ENCODE assay signal across 8 cellular contexts in the genomic region with DNA sequence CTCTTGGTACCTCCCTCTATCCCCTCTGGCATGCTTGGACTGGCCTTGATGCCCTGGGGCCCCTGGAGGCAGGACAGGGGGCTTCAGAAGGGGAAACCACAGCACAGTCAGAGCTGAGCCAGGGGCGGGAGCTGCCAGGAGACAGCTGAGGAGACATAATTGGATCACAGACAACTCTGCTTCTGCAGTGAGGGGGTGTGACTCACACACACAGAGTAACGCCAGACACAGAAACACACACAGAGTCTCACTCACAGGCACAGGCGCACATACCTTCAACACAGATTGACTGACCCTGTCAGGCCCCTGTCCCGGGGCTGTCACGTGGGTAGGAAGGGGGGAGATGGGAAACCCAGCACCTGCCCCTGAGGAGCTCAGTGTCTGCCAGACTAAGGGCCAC. TPM values are rescaled to one million over a fixed set of nuclear protein-coding genes. Genes with fewer than 3 reads are reported as not detected.
A peak's percentile ranks its signal among the peaks of the same experiment; 100 is the strongest.
DNase-seq lines count a peak whose midpoint lies in the region; TF ChIP-seq lines count a peak whose summit lies in the region.
"Had no signal": no experiment of that assay in that cellular context is flagged by ENCODE, and none has a peak within 500 bp of the region (broad histone marks: within the 10 kb centered on the region; RNA-seq: fewer than 3 reads in every experiment).

No MANE protein-coding gene starts in this region.

- no peaks in the 10 kb centered on the region for H3K9me3 ChIP-seq in adrenal gland (replicated peaks in 1 of 3)
- H3K9me3 ChIP-seq in left ventricle myocardium inferior (replicated peaks), result no peaks in the 10 kb centered on the region
- no peaks in the 10 kb centered on the region for H3K9me3 ChIP-seq in smooth muscle cell (replicated peaks; ENCODE audit: low read depth)
- H3K9me3 ChIP-seq in neural progenitor cell (ENCODE audit: low read depth), result no peaks in the 10 kb centered on the region

- no peaks in the 10 kb centered on the region for H3K27me3 ChIP-seq in adrenal gland
- no peaks in the 10 kb centered on the region for H3K27me3 ChIP-seq in left ventricle myocardium inferior (ENCODE audit: low read depth)
- no peaks in the 10 kb centered on the region for H3K27me3 ChIP-seq in smooth muscle cell (ENCODE audit: low read depth)
- no peaks in the 10 kb centered on the region for H3K27me3 ChIP-seq in neural progenitor cell

- intact Hi-C loops in adrenal gland (cut with DNase I) (no loop called here), left ventricle myocardium inferior (cut with micrococcal nuclease) (no loop called here)

- no peaks in the 10 kb centered on the region for H3K36me3 Mint-ChIP-seq in neural progenitor cell

- H3K79me2 ChIP-seq in smooth muscle cell (ENCODE audit: low read depth), result peaks cover 21% of the 10 kb centered on the region
- H3K79me2 ChIP-seq in neural progenitor cell (ENCODE audit: low read depth), result no peaks in the 10 kb centered on the region

- DNase-seq in HPDE6-E6E7 (ENCODE audit: extremely low spot score) (peak; percentile 86), adrenal gland (peak; percentile 63 to 93 (median 84)), left ventricle myocardium inferior (peak; percentile 38), smooth muscle cell (lab: John Stamatoyannopoulos, UW; ENCODE audit: unreplicated experiment) (peak; percentile 49), neural progenitor cell (ENCODE audit: low spot score) (no peak), GF-D8 (lab: John Stamatoyannopoulos, UW) (no peak), NCI-H1417 treated with DMSO at 0.1 percent for 48 hours (lab: John Stamatoyannopoulos, UW) (no peak)
- DNase-seq: T-helper 2 cell had no signal

- no peak overlapping the region for H3K4me3 Mint-ChIP-seq in neural progenitor cell

- H3F3A ChIP-seq in smooth muscle cell (ENCODE audit: low read depth) (peaks cover 18% of the 10 kb centered on the region), neural progenitor cell (ENCODE audit: low read depth) (no peaks in the 10 kb centered on the region)

- peaks cover 57 to 81% of the 10 kb centered on the region in 2 donors for H3K4me1 ChIP-seq in adrenal gland (replicated peaks in 1 of 2)
- H3K4me1 ChIP-seq in left ventricle myocardium inferior, result peaks cover 52% of the 10 kb centered on the region
- H3K4me1 ChIP-seq in smooth muscle cell (ENCODE audit: low read depth), result peaks cover 19% of the 10 kb centered on the region
- peaks cover 7% of the 10 kb centered on the region for H3K4me1 ChIP-seq in neural progenitor cell

- H3K27ac ChIP-seq in adrenal gland (peak overlapping the region; percentile 38 to 92 (median 85)), left ventricle myocardium inferior (replicated peaks) (peak overlapping the region; percentile 63), smooth muscle cell (ENCODE audit: low read depth) (peak overlapping the region; percentile 97), neural progenitor cell (no peak overlapping the region)

- no peak overlapping the region for H3K27ac Mint-ChIP-seq in neural progenitor cell

- H4K20me1 ChIP-seq in smooth muscle cell (ENCODE audit: low read depth) (peaks cover 18% of the 10 kb centered on the region), neural progenitor cell (ENCODE audit: low read depth) (no peaks in the 10 kb centered on the region)

- TF ChIP-seq CTCF in adrenal gland (IDR thresholded peaks at IDR 0.05) (no peak), left ventricle myocardium inferior (IDR thresholded peaks at IDR 0.05; ENCODE audit: borderline replicate concordance) (no peak), smooth muscle cell (IDR thresholded peaks at IDR 0.05; ENCODE audit: borderline replicate concordance, insufficient read depth, poor library complexity, severe bottlenecking) (no peak), neural progenitor cell (IDR thresholded peaks at IDR 0.05) (no peak)

- peak in 1 of 2 donors; percentile 73 for TF ChIP-seq POLR2A in adrenal gland (IDR thresholded peaks at IDR 0.05)

- peaks cover 3% of the 10 kb centered on the region for H3K27me3 Mint-ChIP-seq in neural progenitor cell (ENCODE audit: insufficient read depth, low read depth)

- H2AFZ ChIP-seq in smooth muscle cell (ENCODE audit: low read depth) (no peak overlapping the region), neural progenitor cell (replicated peaks) (no peak overlapping the region)

- no peaks in the 10 kb centered on the region for H3K9me3 Mint-ChIP-seq in neural progenitor cell

- 24 to 40% (median 37%) methylated on average over 4 to 5 of the region's 5 CpGs for WGBS in adrenal gland, 4 donors
- 4% methylated on average over 4 of the region's 5 CpGs for WGBS in smooth muscle cell (ENCODE audit: low lambda C conversion rate)

- no peak overlapping the region for H3K4me3 ChIP-seq in adrenal gland
- no peak overlapping the region for H3K4me3 ChIP-seq in left ventricle myocardium inferior
- no peak overlapping the region for H3K4me3 ChIP-seq in smooth muscle cell
- H3K4me3 ChIP-seq in neural progenitor cell, result no peak overlapping the region

- peaks cover 49% of the 10 kb centered on the region for H3K4me1 Mint-ChIP-seq in neural progenitor cell

- H3K36me3 ChIP-seq in adrenal gland (replicated peaks in 1 of 2) (no peaks in the 10 kb centered on the region), left ventricle myocardium inferior (no peaks in the 10 kb centered on the region), smooth muscle cell (ENCODE audit: low read depth) (no peaks in the 10 kb centered on the region), neural progenitor cell (no peaks in the 10 kb centered on the region)

- H3K4me2 ChIP-seq in smooth muscle cell, result peak overlapping the region; percentile 49
- H3K4me2 ChIP-seq in neural progenitor cell, result no peak overlapping the region

- peak overlapping the region; percentile 48 for H3K9ac ChIP-seq in smooth muscle cell (ENCODE audit: low read depth)
- H3K9ac ChIP-seq in neural progenitor cell, result no peak overlapping the region

RNA-seq across cellular contexts. Expression of a gene that starts 20.6 kb away (rescaled TPM):
- 100 to 1,000 TPM; 190 to 425 (median 350) TPM for total RNA-seq in adrenal gland
- 100 to 1,000 TPM; 261 to 668 (median 513) TPM for polyA plus RNA-seq in adrenal gland
- total RNA-seq in left ventricle myocardium inferior, result 93.6 TPM
- total RNA-seq in smooth muscle cell, result 87.7 and 113 TPM in 2 replicates
- polyA plus RNA-seq in smooth muscle cell, result 130 and 249 TPM in 2 replicates
- total RNA-seq in neural progenitor cell (ENCODE audit: low replicate concordance), result 13.0 and 17.7 TPM in 2 replicates

RNA-seq across cellular contexts. Expression of a gene that starts 21.1 kb away (rescaled TPM):
- 100 to 1,000 TPM; 103 to 216 (median 153) TPM for total RNA-seq in adrenal gland
- 100 to 1,000 TPM in 2 of 3 donors, 10 to 100 TPM in 1; 30.0 to 217 (median 150) TPM for polyA plus RNA-seq in adrenal gland
- 51.9 TPM for total RNA-seq in left ventricle myocardium inferior
- 45.2 and 65.3 TPM in 2 replicates for total RNA-seq in smooth muscle cell
- 45.6 and 54.2 TPM in 2 replicates for polyA plus RNA-seq in smooth muscle cell
- total RNA-seq in neural progenitor cell (ENCODE audit: low replicate concordance), result 17.6 and 46.1 TPM in 2 replicates

RNA-seq across cellular contexts. Expression of a gene that starts 40.9 kb away (rescaled TPM):
- total RNA-seq in adrenal gland, result 10 to 100 TPM in 7 of 8 donors, 1 to 10 TPM in 1; 9.2 to 70.0 (median 30.6) TPM
- 100 to 1,000 TPM in 2 of 3 donors, 1 to 10 TPM in 1; 5.7 to 343 (median 129) TPM for polyA plus RNA-seq in adrenal gland
- 14.4 TPM for total RNA-seq in left ventricle myocardium inferior
- 3.1 and 9.3 TPM in 2 replicates for total RNA-seq in smooth muscle cell
- 7.4 and 16.1 TPM in 2 replicates for polyA plus RNA-seq in smooth muscle cell
- 20.5 and 38.0 TPM in 2 replicates for total RNA-seq in neural progenitor cell (ENCODE audit: low replicate concordance)

Comparison
In these comparisons a context has a peak if more than half of its experiments do, and no peak if none do; other contexts are left out.
1. DNase-seq: peak in HPDE6-E6E7 (single experiment), adrenal gland (7 of 7), left ventricle myocardium inferior (single experiment) and smooth muscle cell (single experiment); none in neural progenitor cell (single experiment), GF-D8 (single experiment) and NCI-H1417 treated with DMSO at 0.1 percent for 48 hours (single experiment).